9 cellular contexts compared by ENCODE assay signal in the genomic region with DNA sequence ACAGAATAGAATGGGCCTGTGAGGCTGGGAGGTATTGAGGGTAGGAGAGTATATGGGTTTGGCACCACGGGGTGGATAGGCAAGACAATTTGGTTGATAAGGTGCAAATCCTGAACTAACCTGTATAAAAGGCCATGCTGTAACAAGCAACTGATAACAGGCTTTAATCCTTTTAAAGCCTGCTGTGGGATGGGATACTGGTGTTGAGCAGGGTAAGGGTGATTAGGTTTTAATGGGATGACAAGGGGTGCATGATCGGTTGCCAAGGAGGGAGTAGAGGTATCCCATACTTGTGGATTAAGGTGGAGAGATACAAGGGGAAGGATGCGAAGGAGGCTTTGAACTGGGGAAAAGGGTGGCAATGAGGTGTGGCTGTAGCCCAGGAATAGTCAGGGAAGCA. TPM values are rescaled to one million over a fixed set of nuclear protein-coding genes. Genes with fewer than 3 reads are reported as not detected.
"Had no signal": no experiment of that assay in that cellular context is flagged by ENCODE, and none has a peak within 500 bp of the region (broad histone marks: within the 10 kb centered on the region; RNA-seq: fewer than 3 reads in every experiment).

No MANE protein-coding gene starts in this region.

RNA-seq across cellular contexts. Expression of a gene that starts 13.3 kb away (rescaled TPM):
- total RNA-seq: LHCN-M2, MCF 10A, NCI-H460, OCI-LY7, SJCRH30 had no signal

RNA-seq across cellular contexts. Expression of a gene that starts 34.9 kb away (rescaled TPM):
- total RNA-seq: LHCN-M2, MCF 10A, PC-9, RPMI7951, SJCRH30, SK-MEL-5 had no signal

RNA-seq across cellular contexts. Expression of a gene that starts 47.7 kb away (rescaled TPM):
- total RNA-seq: LHCN-M2, MCF 10A, NCI-H460, OCI-LY7, PC-9, Right ventricle myocardium inferior, RPMI7951, SJCRH30, SK-MEL-5 had no signal
